21 cellular contexts compared by ENCODE assay signal in the genomic region with DNA sequence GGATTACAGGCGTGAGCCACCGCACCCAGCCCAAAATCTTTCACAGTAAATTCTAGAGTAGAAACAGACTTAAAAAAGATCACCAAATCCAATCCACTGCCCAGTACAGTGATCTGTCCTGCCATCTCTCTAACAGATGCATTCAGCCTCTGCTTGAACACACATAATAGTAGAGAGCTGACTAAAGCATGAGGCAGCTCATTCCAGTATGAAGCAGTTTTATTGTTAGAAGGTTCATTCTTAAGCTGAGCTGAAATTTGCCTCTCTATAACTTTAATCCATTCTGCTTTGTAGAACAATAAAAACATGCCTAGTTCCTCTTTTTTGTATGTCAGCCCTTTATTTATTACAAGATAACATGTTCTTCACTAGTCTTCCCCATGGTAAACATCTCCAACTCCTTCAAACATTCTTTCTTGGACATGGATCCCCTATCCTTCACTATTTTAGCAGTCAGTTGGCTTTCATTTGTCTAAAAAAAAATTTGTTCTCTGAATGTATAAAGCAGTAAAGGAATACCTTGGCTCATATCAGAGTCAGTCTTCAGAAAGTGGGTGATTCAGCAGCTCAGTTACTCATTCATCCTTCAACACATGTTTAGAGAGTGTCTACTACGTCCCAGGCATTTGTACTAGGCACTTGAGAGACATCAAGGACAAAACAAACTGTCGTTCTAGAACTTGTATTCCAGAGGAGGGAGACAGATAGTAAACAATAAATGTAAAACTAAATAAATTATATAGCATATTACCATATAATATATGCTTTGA. TPM values are rescaled to one million over a fixed set of nuclear protein-coding genes. Genes with fewer than 3 reads are reported as not detected.
A peak's percentile ranks its signal among the peaks of the same experiment; 100 is the strongest.
DNase-seq lines count a peak whose midpoint lies in the region; ATAC-seq and TF ChIP-seq lines count a peak whose summit lies in the region.
"Had no signal": no experiment of that assay in that cellular context is flagged by ENCODE, and none has a peak within 500 bp of the region (broad histone marks: within the 10 kb centered on the region; RNA-seq: fewer than 3 reads in every experiment).

No MANE protein-coding gene starts in this region.

- H3K36me3 ChIP-seq in mammary epithelial cell (ENCODE audit: insufficient read depth, low read length) = no peaks in the 10 kb centered on the region
- H3K36me3 ChIP-seq in adipocyte (ENCODE audit: control insufficient read depth, insufficient read depth, low read length, severe bottlenecking) = no peaks in the 10 kb centered on the region
- H3K36me3 ChIP-seq: MG63 had no signal

- H3K4me3 Mint-ChIP-seq in MCF 10A (ENCODE audit: unreplicated experiment) = no peak overlapping the region
- H3K4me3 Mint-ChIP-seq: activated CD4-positive, alpha-beta T cell treated with anti-CD3 and anti-CD28 coated beads, Interleukin-2, amount 10 ng/mL, durations not matched to agents 7 days and 5 days; activated naive CD8-positive, alpha-beta T cell; naive thymus-derived CD4-positive, alpha-beta T cell had no signal

- no peaks in the 10 kb centered on the region for H3K79me2 ChIP-seq in mammary epithelial cell (ENCODE audit: insufficient read depth, low read length)

- intact Hi-C loops in mammary epithelial cell (cut with micrococcal nuclease) = no loop called here
- intact Hi-C loops in MCF 10A (cut with micrococcal nuclease) = no loop called here
- intact Hi-C loops in Right ventricle myocardium superior (cut with DNase I) = no loop called here
- intact Hi-C loops in left ventricle myocardium superior (cut with micrococcal nuclease) = no loop called here

- WGBS in mammary epithelial cell (ENCODE audit: low coverage, missing lambda C conversion rate) = 68% methylated on average over 3 of the region's 4 CpGs

- H3K36me3 Mint-ChIP-seq in MCF 10A (ENCODE audit: insufficient read depth, unreplicated experiment) = no peaks in the 10 kb centered on the region
- H3K36me3 Mint-ChIP-seq: activated naive CD8-positive, alpha-beta T cell; naive thymus-derived CD4-positive, alpha-beta T cell had no signal

- H3K9me3 ChIP-seq in mammary epithelial cell (replicated peaks; ENCODE audit: insufficient read depth, low read length) = no peaks in the 10 kb centered on the region
- H3K9me3 ChIP-seq in adipocyte (ENCODE audit: control insufficient read depth, low read length) = no peaks in the 10 kb centered on the region
- H3K9me3 ChIP-seq: MG63 had no signal

- H3K4me1 ChIP-seq in mammary epithelial cell (ENCODE audit: insufficient read depth, low read length) (no peaks in the 10 kb centered on the region), adipocyte (ENCODE audit: control insufficient read depth, insufficient read depth, low read length) (no peaks in the 10 kb centered on the region)

- H3K4me3 ChIP-seq in mammary epithelial cell (replicated peaks in 1 of 3; ENCODE audit: insufficient read depth in 1 of 3, low read depth in 2 of 3, low read length in 3 of 3) = no peak overlapping the region
- no peak overlapping the region for H3K4me3 ChIP-seq in adipocyte (ENCODE audit: low read length)
- no peak overlapping the region for H3K4me3 ChIP-seq in fibroblast of pulmonary artery (replicated peaks; ENCODE audit: low read depth, low read length)
- H3K4me3 ChIP-seq: GM12878, lung, MG63 had no signal

- in situ Hi-C loops in mammary epithelial cell (cut with MboI; ENCODE audit: low sequenced_read_pairs in 2 of 2) = no loop called here

- no peaks in the 10 kb centered on the region for H3K9me3 Mint-ChIP-seq in MCF 10A (ENCODE audit: unreplicated experiment)

- H3K27me3 Mint-ChIP-seq in MCF 10A (ENCODE audit: insufficient read depth, unreplicated experiment) = no peaks in the 10 kb centered on the region
- H3K27me3 Mint-ChIP-seq: activated naive CD8-positive, alpha-beta T cell; progenitor cell of endocrine pancreas had no signal

- H2AFZ ChIP-seq in mammary epithelial cell (ENCODE audit: low read depth, low read length) = no peak overlapping the region

- peaks cover 12% of the 10 kb centered on the region for H3K4me1 Mint-ChIP-seq in MCF 10A (ENCODE audit: insufficient read depth, unreplicated experiment)
- H3K4me1 Mint-ChIP-seq: activated CD4-positive, alpha-beta T cell treated with anti-CD3 and anti-CD28 coated beads, Interleukin-2, amount 10 ng/mL, durations not matched to agents 7 days and 5 days had no signal

- POLR2A ChIA-PET in MCF 10A (lab: Yijun Ruan, JAX) = interaction anchor here (0.6 kb wide), 1 partner anchor 67 kb away, joined by 6 read pairs; no protein-coding TSS in a partner anchor

- no peak for ATAC-seq in GM21723 (IDR thresholded peaks at IDR 0.05; ENCODE audit: unreplicated experiment)
- ATAC-seq in Right ventricle myocardium superior (ENCODE audit: poor library complexity) = no peak
- ATAC-seq in left ventricle myocardium superior = no peak
- no peak for ATAC-seq in GM19035 (IDR thresholded peaks at IDR 0.05; ENCODE audit: unreplicated experiment)
- ATAC-seq: GM12878; naive thymus-derived CD4-positive, alpha-beta T cell had no signal

- no peak overlapping the region for H3K4me2 ChIP-seq in mammary epithelial cell (ENCODE audit: insufficient read depth, low read depth, low read length)

- BruUV-seq in mammary epithelial cell (replicated peaks; lab: Mats Ljungman, UMichigan) (no TSS peak), MCF 10A (replicated peaks; lab: Mats Ljungman, UMichigan) (no TSS peak)

- H3K9ac ChIP-seq in mammary epithelial cell (ENCODE audit: insufficient read depth, low read length) (no peak overlapping the region), adipocyte (ENCODE audit: low read length) (no peak overlapping the region)

- CTCF ChIA-PET in mammary epithelial cell (lab: Charles Lee; ENCODE audit: low non-redundant PET) = no interaction called here
- CTCF ChIA-PET in MCF 10A (lab: Yijun Ruan, JAX) = interaction anchor here (0.7 kb wide), 1 partner anchor 10 kb away, joined by 3 read pairs; a partner anchor contains a TSS

- H3K27me3 ChIP-seq in mammary epithelial cell (ENCODE audit: insufficient read depth, low read length) = peaks cover 3% of the 10 kb centered on the region
- no peaks in the 10 kb centered on the region for H3K27me3 ChIP-seq in adipocyte (replicated peaks; ENCODE audit: control insufficient read depth, insufficient read depth, low read length)
- H3K27me3 ChIP-seq: MG63 had no signal

- no peak overlapping the region for H3K27ac ChIP-seq in mammary epithelial cell (ENCODE audit: insufficient read depth, low read depth, low read length)

- H4K20me1 ChIP-seq in mammary epithelial cell (ENCODE audit: insufficient read depth, low read length) = no peaks in the 10 kb centered on the region

- TF ChIP-seq CTCF in mammary epithelial cell (conservative IDR thresholded peaks at IDR 0.05 in 1 of 2, IDR thresholded peaks at IDR 0.05 in 1 of 2; ENCODE audit: extremely low read depth in 1 of 2, insufficient read depth in 1 of 2, low read depth in 1 of 2, low read length in 2 of 2) (no peak), MCF 10A (IDR thresholded peaks at IDR 0.05; ENCODE audit: unreplicated experiment) (no peak), fibroblast of pulmonary artery (IDR thresholded peaks at IDR 0.05; ENCODE audit: low read length, missing control alignments) (no peak)

- DNase-seq in mammary epithelial cell (peak; percentile 44), MCF 10A (ENCODE audit: unreplicated experiment) (no peak), adipocyte (ENCODE audit: low read depth) (peak; percentile 26), fibroblast of pulmonary artery (ENCODE audit: low read depth) (peak; percentile 39), Right ventricle myocardium superior (no peak), left ventricle myocardium superior (no peak)
- DNase-seq: activated CD4-positive, alpha-beta T cell treated with anti-CD3 and anti-CD28 coated beads, Interleukin-2, amount 10 ng/mL, durations not matched to agents 7 days and 5 days; central memory CD4-positive, alpha-beta T cell; effector memory CD4-positive, alpha-beta T cell; MG63; naive thymus-derived CD4-positive, alpha-beta T cell; NCI-H2029; NCI-H510A treated with DMSO at 0.1 percent for 48 hours; stimulated activated naive CD4-positive, alpha-beta T cell treated with Interleukin-2 at 50 U/mL for 16 hours; trophoblast cell had no signal

- dilution Hi-C loops in mammary epithelial cell (cut with HindIII; ENCODE audit: low sequenced_read_pairs) = no loop called here

- H3K27ac Mint-ChIP-seq in MCF 10A (ENCODE audit: low read depth, unreplicated experiment) = no peak overlapping the region
- H3K27ac Mint-ChIP-seq: activated CD4-positive, alpha-beta T cell treated with anti-CD3 and anti-CD28 coated beads, Interleukin-2, amount 10 ng/mL, durations not matched to agents 7 days and 5 days; activated naive CD8-positive, alpha-beta T cell; naive thymus-derived CD4-positive, alpha-beta T cell had no signal

RNA-seq across cellular contexts. Expression of a gene that starts 10.7 kb away (rescaled TPM):
- total RNA-seq in mammary epithelial cell (10 to 100 TPM; 13.0 to 13.6 TPM), MCF 10A (2022) (15.8 and 17.3 TPM in 2 replicates), Right ventricle myocardium superior (14.0 TPM), left ventricle myocardium superior (12.4 TPM)
- polyA plus RNA-seq in mammary epithelial cell = 5.3 TPM
- polyA minus RNA-seq in mammary epithelial cell = 7.8 TPM

Comparison
In these comparisons a context has a peak if more than half of its experiments do, and no peak if none do; other contexts are left out.
1. DNase-seq: peak in mammary epithelial cell (single experiment), adipocyte (single experiment) and fibroblast of pulmonary artery (single experiment); none in MCF 10A (single experiment), Right ventricle myocardium superior (single experiment) and left ventricle myocardium superior (single experiment).